Comparison of ENCODE assay signal across 8 cellular contexts in the genomic region with DNA sequence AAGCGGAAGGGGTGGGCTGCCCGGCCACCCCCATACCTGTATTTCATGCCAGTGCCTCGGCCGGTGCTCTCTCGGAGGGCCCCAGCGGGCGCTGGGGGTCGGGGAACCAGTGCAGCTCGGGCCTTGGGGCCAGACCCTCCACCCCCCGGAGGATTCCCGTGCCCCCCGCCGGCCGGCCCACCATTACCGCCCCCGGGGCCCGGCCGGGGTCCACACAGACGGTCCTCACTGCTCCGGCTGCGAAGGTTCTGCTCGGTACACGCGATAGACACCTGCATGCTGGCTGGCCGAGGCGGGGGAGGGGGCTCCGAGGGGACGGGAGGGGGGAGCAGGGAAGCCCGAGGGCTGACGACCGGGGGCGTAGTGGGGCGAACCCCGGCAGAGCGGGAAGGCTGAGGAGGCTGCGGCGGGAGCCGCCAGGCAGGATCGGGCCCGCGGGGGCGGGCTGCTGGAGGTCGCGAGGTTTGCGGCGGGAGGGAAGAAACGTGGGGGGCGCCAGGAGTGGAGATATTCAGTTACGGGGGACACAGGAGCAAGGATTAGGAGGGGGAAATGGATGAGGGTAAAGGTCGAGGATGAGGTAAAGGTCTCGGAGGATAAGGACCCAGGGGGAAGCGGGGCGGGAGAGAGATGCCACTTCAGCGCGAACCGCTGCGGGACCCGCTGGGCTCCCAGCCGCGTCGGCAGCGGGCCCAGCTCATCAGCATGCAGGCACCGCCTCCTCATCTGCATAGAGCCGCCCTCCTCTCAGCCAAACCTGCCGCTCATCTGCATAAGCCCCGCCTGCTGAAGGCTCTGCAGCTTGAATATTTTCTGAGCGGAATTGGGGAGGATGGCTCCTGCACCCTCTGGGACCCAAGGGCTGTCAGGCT. TPM values are rescaled to one million over a fixed set of nuclear protein-coding genes. Genes with fewer than 3 reads are reported as not detected.
A peak's percentile ranks its signal among the peaks of the same experiment; 100 is the strongest.
DNase-seq lines count a peak whose midpoint lies in the region; ATAC-seq, FAIRE-seq and TF ChIP-seq lines count a peak whose summit lies in the region.

A gene (minus strand): TSS at position 699 of the 872 bp plus-strand sequence. CDS start 421 bp downstream, at position 278.

- DNase-seq in GM18507 (ENCODE audit: extremely low spot score, insufficient read length, low read depth) (no peak), T follicular helper cell (ENCODE audit: low read depth) (peak; percentile 61), left lung (peak; percentile 69 to 78), NCI-H2107 treated with DMSO at 0.1 percent for 48 hours (lab: John Stamatoyannopoulos, UW; ENCODE audit: unreplicated experiment) (no peak), NCI-H1105 (lab: John Stamatoyannopoulos, UW) (no peak)
- peak; percentile 65 for DNase-seq in central memory CD4-positive, alpha-beta T cell
- DNase-seq in stimulated activated naive CD8-positive, alpha-beta T cell treated with anti-CD3 and anti-CD28 coated beads, Interleukin-15, Interleukin-2, amounts not matched to agents 100 U/mL and 50 U/mL, for 24 hours = peak; percentile 43

- peak within 1 kb of the TSS in 1 of 2 donors; percentile 79 for H3K4me3 ChIP-seq in left lung

- peak; percentile 87 for FAIRE-seq in GM18507 (lab: Jason Lieb, UNC)

- peaks cover 0 to 15% of the 10 kb centered on the region in 2 donors for H3K36me3 ChIP-seq in left lung

- no peak within 1 kb of the TSS for H3K27ac ChIP-seq in left lung

- TF ChIP-seq CTCF in left lung (IDR thresholded peaks at IDR 0.05) = no peak

- no peaks in the 10 kb centered on the region for H3K27me3 ChIP-seq in left lung

- H3K4me1 ChIP-seq in left lung = peaks cover 13 to 34% of the 10 kb centered on the region in 2 donors

- no peak for ATAC-seq in left lung
- no peak for ATAC-seq in stimulated activated naive CD8-positive, alpha-beta T cell treated with anti-CD3 and anti-CD28 coated beads, Interleukin-15, Interleukin-2, amounts not matched to agents 100 U/mL and 50 U/mL, for 24 hours
- no peak for ATAC-seq in HG02798 (IDR thresholded peaks at IDR 0.05; ENCODE audit: poor library complexity, unreplicated experiment)

- H3K9me3 ChIP-seq in left lung = no peaks in the 10 kb centered on the region

- intact Hi-C loops in left lung (cut with DNase I) = no loop called here

RNA-seq across cellular contexts. Expression of the gene that starts here (rescaled TPM):
- total RNA-seq in left lung = 1 to 10 TPM; 2.5 to 3.5 TPM

Comparison
In these comparisons a context has a peak if more than half of its experiments do, and no peak if none do; other contexts are left out.
1. DNase-seq: peak in T follicular helper cell (single experiment), central memory CD4-positive, alpha-beta T cell (single experiment), left lung (2 of 2) and stimulated activated naive CD8-positive, alpha-beta T cell treated with anti-CD3 and anti-CD28 coated beads, Interleukin-15, Interleukin-2, amounts not matched to agents 100 U/mL and 50 U/mL, for 24 hours (single experiment); none in GM18507 (single experiment), NCI-H2107 treated with DMSO at 0.1 percent for 48 hours (single experiment) and NCI-H1105 (single experiment).